ENCODE assay signal across 9 cellular contexts in genomic region chr5:178116406-178116885, GRCh38. TPM values are rescaled to one million over a fixed set of nuclear protein-coding genes. Genes with fewer than 3 reads are reported as not detected.
DNase-seq lines count a peak whose midpoint lies in the region; ATAC-seq lines count a peak whose summit lies in the region.
"Had no signal": no experiment of that assay in that cellular context is flagged by ENCODE, and none has a peak within 500 bp of the region (broad histone marks: within the 10 kb centered on the region; RNA-seq: fewer than 3 reads in every experiment).

No MANE protein-coding gene starts in this region.

- H3K27ac Mint-ChIP-seq in activated CD4-positive, alpha-beta memory T cell treated with anti-CD3 and anti-CD28 coated beads, Interleukin-2, amount 10 ng/mL, durations not matched to agents 7 days and 5 days: peak overlapping the region; percentile 4
- peak overlapping the region; percentile 95 for H3K27ac Mint-ChIP-seq in stimulated activated naive CD8-positive, alpha-beta T cell treated with anti-CD3 and anti-CD28 coated beads, Interleukin-15, Interleukin-2, amounts not matched to agents 100 ng/mL and 50 ng/mL, for 24 hours

- H3K27me3 ChIP-seq in iPS-20b (ENCODE audit: insufficient read depth, low read length): peaks cover 5% of the 10 kb centered on the region; the same call in 1 of the 2 replicates

- H3K4me1 ChIP-seq in iPS-20b (ENCODE audit: insufficient read depth, low read length): peaks cover 30% of the 10 kb centered on the region

- H3K4me3 ChIP-seq in iPS-20b (ENCODE audit: low read length): peak overlapping the region; percentile 76

- peaks cover 37% of the 10 kb centered on the region for H3K27me3 Mint-ChIP-seq in activated CD4-positive, alpha-beta memory T cell treated with anti-CD3 and anti-CD28 coated beads, Interleukin-2, amount 10 ng/mL, durations not matched to agents 7 days and 5 days
- H3K27me3 Mint-ChIP-seq in stimulated activated naive CD8-positive, alpha-beta T cell treated with anti-CD3 and anti-CD28 coated beads, Interleukin-15, Interleukin-2, amounts not matched to agents 100 ng/mL and 50 ng/mL, for 24 hours: peaks cover 4% of the 10 kb centered on the region

- peak; percentile 75 for DNase-seq in activated CD4-positive, alpha-beta memory T cell treated with anti-CD3 and anti-CD28 coated beads, Interleukin-2, amount 10 ng/mL, durations not matched to agents 7 days and 5 days
- DNase-seq in DMS153 treated with DMSO at 0.1 percent for 48 hours (lab: John Stamatoyannopoulos, UW; ENCODE audit: unreplicated experiment): no peak
- DNase-seq in NCI-H2227 treated with DMSO at 0.1 percent for 48 hours (lab: John Stamatoyannopoulos, UW): no peak
- no peak for DNase-seq in NCI-H524 treated with DMSO at 0.1 percent for 48 hours (lab: John Stamatoyannopoulos, UW)

- H3K4me3 Mint-ChIP-seq in activated CD4-positive, alpha-beta memory T cell treated with anti-CD3 and anti-CD28 coated beads, Interleukin-2, amount 10 ng/mL, durations not matched to agents 7 days and 5 days: peak overlapping the region; percentile 40
- peak overlapping the region; percentile 94 for H3K4me3 Mint-ChIP-seq in stimulated activated naive CD8-positive, alpha-beta T cell treated with anti-CD3 and anti-CD28 coated beads, Interleukin-15, Interleukin-2, amounts not matched to agents 100 ng/mL and 50 ng/mL, for 24 hours

- no peaks in the 10 kb centered on the region; the same call in 1 of the 2 replicates for H3K9me3 ChIP-seq in iPS-20b (ENCODE audit: insufficient read depth, low read depth, low read length)

- H3K36me3 Mint-ChIP-seq in activated CD4-positive, alpha-beta memory T cell treated with anti-CD3 and anti-CD28 coated beads, Interleukin-2, amount 10 ng/mL, durations not matched to agents 7 days and 5 days (ENCODE audit: low read depth): no peaks in the 10 kb centered on the region
- H3K36me3 Mint-ChIP-seq in stimulated activated naive CD8-positive, alpha-beta T cell treated with anti-CD3 and anti-CD28 coated beads, Interleukin-15, Interleukin-2, amounts not matched to agents 100 ng/mL and 50 ng/mL, for 24 hours (ENCODE audit: low read depth): no peaks in the 10 kb centered on the region

- peaks cover 42% of the 10 kb centered on the region for H3K4me1 Mint-ChIP-seq in activated CD4-positive, alpha-beta memory T cell treated with anti-CD3 and anti-CD28 coated beads, Interleukin-2, amount 10 ng/mL, durations not matched to agents 7 days and 5 days
- H3K4me1 Mint-ChIP-seq in stimulated activated naive CD8-positive, alpha-beta T cell treated with anti-CD3 and anti-CD28 coated beads, Interleukin-15, Interleukin-2, amounts not matched to agents 100 ng/mL and 50 ng/mL, for 24 hours (ENCODE audit: low read depth): peaks cover 61% of the 10 kb centered on the region

- peak overlapping the region; percentile 89 for H3K27ac ChIP-seq in iPS-20b (ENCODE audit: low read length)
- H3K27ac ChIP-seq: HL-60 had no signal

- peak overlapping the region; percentile 85 for H3K9ac ChIP-seq in iPS-20b (ENCODE audit: low read depth, low read length)

- POLR2A ChIA-PET in activated CD4-positive, alpha-beta memory T cell treated with anti-CD3 and anti-CD28 coated beads, Interleukin-2, amount 10 ng/mL, durations not matched to agents 7 days and 5 days (lab: Charles Lee): interaction anchor here (0.8 to 1.7 kb wide), 4 partner anchors 13 to 88 kb away, joined by 3 to 10 read pairs (median 6); partner anchors contain the start of genes HNRNPAB and RMND5B

- CTCF ChIA-PET in activated CD4-positive, alpha-beta memory T cell treated with anti-CD3 and anti-CD28 coated beads, Interleukin-2, amount 10 ng/mL, durations not matched to agents 7 days and 5 days (lab: Charles Lee): interaction anchor here (1.2 to 1.4 kb wide), 2 partner anchors 26 to 37 kb away, joined by 3 to 4 read pairs; partner anchors contain the start of gene NHP2

- peaks cover 17% of the 10 kb centered on the region for H3K36me3 ChIP-seq in iPS-20b (ENCODE audit: insufficient read depth, low read depth, low read length)

- H3K9me3 Mint-ChIP-seq in activated CD4-positive, alpha-beta memory T cell treated with anti-CD3 and anti-CD28 coated beads, Interleukin-2, amount 10 ng/mL, durations not matched to agents 7 days and 5 days: no peaks in the 10 kb centered on the region
- no peaks in the 10 kb centered on the region for H3K9me3 Mint-ChIP-seq in stimulated activated naive CD8-positive, alpha-beta T cell treated with anti-CD3 and anti-CD28 coated beads, Interleukin-15, Interleukin-2, amounts not matched to agents 100 ng/mL and 50 ng/mL, for 24 hours

- ATAC-seq in GM18498 (IDR thresholded peaks at IDR 0.05; ENCODE audit: unreplicated experiment) (peak; percentile 18), HG03139 (IDR thresholded peaks at IDR 0.05; ENCODE audit: unreplicated experiment) (peak; percentile 22)

RNA-seq across cellular contexts. Expression of gene N4BP3, which starts 3.1 kb away (rescaled TPM):
- 1 to 10 TPM; 4.3 to 4.4 TPM for total RNA-seq in activated CD4-positive, alpha-beta memory T cell treated with anti-CD3 and anti-CD28 coated beads, Interleukin-2, amount 10 ng/mL, durations not matched to agents 7 days and 5 days

RNA-seq across cellular contexts. Expression of gene RMND5B, which starts 14.4 kb away (rescaled TPM):
- total RNA-seq in activated CD4-positive, alpha-beta memory T cell treated with anti-CD3 and anti-CD28 coated beads, Interleukin-2, amount 10 ng/mL, durations not matched to agents 7 days and 5 days: 10 to 100 TPM; 17.0 to 19.3 TPM

RNA-seq across cellular contexts. Expression of gene NHP2, which starts 37.2 kb away (rescaled TPM):
- total RNA-seq in activated CD4-positive, alpha-beta memory T cell treated with anti-CD3 and anti-CD28 coated beads, Interleukin-2, amount 10 ng/mL, durations not matched to agents 7 days and 5 days: 100 to 1,000 TPM; 101 to 106 TPM
